Comparison of ENCODE assay signal across 1 cellular context in the genomic region with DNA sequence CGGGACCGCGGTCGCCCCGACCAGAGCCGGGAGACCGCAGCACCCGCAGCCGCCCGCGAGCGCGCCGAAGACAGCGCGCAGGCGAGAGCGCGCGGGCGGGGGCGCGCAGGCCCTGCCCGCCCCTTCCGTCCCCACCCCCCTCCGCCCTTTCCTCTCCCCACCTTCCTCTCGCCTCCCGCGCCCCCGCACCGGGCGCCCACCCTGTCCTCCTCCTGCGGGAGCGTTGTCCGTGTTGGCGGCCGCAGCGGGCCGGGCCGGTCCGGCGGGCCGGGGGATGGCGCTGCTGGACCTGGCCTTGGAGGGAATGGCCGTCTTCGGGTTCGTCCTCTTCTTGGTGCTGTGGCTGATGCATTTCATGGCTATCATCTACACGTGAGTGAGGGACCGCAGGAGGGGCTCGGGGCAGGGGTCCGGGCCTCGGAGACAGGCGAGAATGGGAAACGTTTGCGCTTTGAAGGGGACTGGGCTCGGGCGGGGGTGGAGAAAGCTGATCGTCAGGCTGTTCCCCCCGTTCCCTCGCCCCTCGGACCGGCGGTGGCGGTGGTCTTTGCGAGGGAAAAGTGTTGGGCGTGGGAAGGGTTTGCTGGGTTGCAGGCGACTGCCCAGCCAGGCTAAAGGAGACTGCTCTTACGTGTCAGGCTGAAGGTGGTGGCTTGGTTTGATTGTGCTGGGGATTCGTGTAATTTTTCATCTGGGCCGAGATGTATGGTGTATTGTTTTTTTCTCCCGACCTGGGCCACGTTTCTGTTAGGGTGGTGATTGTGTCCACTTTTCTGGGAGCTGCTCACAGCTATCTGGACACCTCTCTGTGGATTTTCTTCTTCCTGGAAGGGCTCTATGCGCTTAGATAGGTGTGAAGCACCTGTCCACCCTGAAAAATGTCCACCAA.
TF ChIP-seq lines count a peak whose summit lies in the region.

No MANE protein-coding gene starts in this region.

TF ChIP-seq in K562, 482 proteins besides CTCF, POLR2A, EP300 and RAD21 (continued from another document and continues in another):
- TF ChIP-seq SNRNP70 (optimal IDR thresholded peaks at IDR 0.05; ENCODE audit: low read depth, low read length) (no peak), ARHGAP35 (IDR thresholded peaks at IDR 0.05; ENCODE audit: partially characterized antibody) (no peak), THRA (IDR thresholded peaks at IDR 0.05) (no peak), CHD1 (IDR thresholded peaks at IDR 0.05; ENCODE audit: low read length) (no peak), STAT5A (IDR thresholded peaks at IDR 0.05; ENCODE audit: borderline replicate concordance, low read length) (no peak), RBFOX2 (IDR thresholded peaks at IDR 0.05; ENCODE audit: low read depth, low read length) (no peak), CBX2 (IDR thresholded peaks at IDR 0.05; ENCODE audit: insufficient read depth, low read length, poor library complexity, severe bottlenecking) (no peak), ZBTB34 (CRISPR knock-in tag; IDR thresholded peaks at IDR 0.05) (no peak), NKRF (IDR thresholded peaks at IDR 0.05; ENCODE audit: borderline replicate concordance) (peak; percentile 60; the same call in 1 of the 2 replicates), CC2D1A (IDR thresholded peaks at IDR 0.05) (no peak), SIN3B (IDR thresholded peaks at IDR 0.05; ENCODE audit: low read depth) (no peak), MYBL2 (IDR thresholded peaks at IDR 0.05; ENCODE audit: low read depth) (no peak), MYBL2 (CRISPR knock-in tag; IDR thresholded peaks at IDR 0.05; ENCODE audit: borderline replicate concordance) (no peak), GTF2B (IDR thresholded peaks at IDR 0.05; ENCODE audit: extremely low read depth, insufficient read length) (no peak), RBM15 (IDR thresholded peaks at IDR 0.05; ENCODE audit: insufficient read depth, low read length) (no peak), HDAC3 (IDR thresholded peaks at IDR 0.05; ENCODE audit: borderline replicate concordance, partially characterized antibody) (no peak), PHB (CRISPR knock-in tag; IDR thresholded peaks at IDR 0.05) (no peak), PPARD (CRISPR knock-in tag; IDR thresholded peaks at IDR 0.05) (no peak), NFRKB (IDR thresholded peaks at IDR 0.05; ENCODE audit: low read depth) (0 out of 2 replicates have a peak, but pooled peaks have one; percentile 29), SAFB2 (IDR thresholded peaks at IDR 0.05; ENCODE audit: borderline replicate concordance, low read depth, low read length, severe bottlenecking) (no peak), NRF1 (conservative IDR thresholded peaks at IDR 0.05 in 1 of 2, IDR thresholded peaks at IDR 0.05 in 1 of 2) (no peak), ZZZ3 (IDR thresholded peaks at IDR 0.05) (no peak), RAD51 (IDR thresholded peaks at IDR 0.05; ENCODE audit: borderline replicate concordance, low read depth) (no peak), PTRF (tag; IDR thresholded peaks at IDR 0.05) (no peak), ZNF124 (CRISPR knock-in tag; IDR thresholded peaks at IDR 0.05) (no peak), ZNF589 (CRISPR knock-in tag; IDR thresholded peaks at IDR 0.05; ENCODE audit: low read depth) (0 out of 2 replicates have a peak, but pooled peaks have one; percentile 49), GATAD2A (IDR thresholded peaks at IDR 0.05) (peak; percentile 53; the same call in 1 of the 2 replicates), HBP1 (CRISPR knock-in tag; IDR thresholded peaks at IDR 0.05) (no peak), ZNF766 (CRISPR knock-in tag; conservative IDR thresholded peaks at IDR 0.05) (peak; percentile 90), ZNF12 (CRISPR knock-in tag; IDR thresholded peaks at IDR 0.05) (no peak), TAF15 (IDR thresholded peaks at IDR 0.05; ENCODE audit: low read depth, low read length) (no peak), TEAD4 (IDR thresholded peaks at IDR 0.05; ENCODE audit: low read length) (no peak), TEAD4 (CRISPR knock-in tag; IDR thresholded peaks at IDR 0.05; ENCODE audit: borderline replicate concordance) (no peak; the same call in 1 of the 2 replicates), FOXA3 (CRISPR knock-in tag; conservative IDR thresholded peaks at IDR 0.05 in 1 of 2, IDR thresholded peaks at IDR 0.05 in 1 of 2) (no peak), HNRNPL (IDR thresholded peaks at IDR 0.05; ENCODE audit: low read depth, low read length) (no peak), NR2C2 (CRISPR knock-in tag; IDR thresholded peaks at IDR 0.05) (no peak), NR2C2 (tag; IDR thresholded peaks at IDR 0.05) (0 out of 2 replicates have a peak, but pooled peaks have one; percentile 3)
- TF ChIP-seq, protein P1, sequence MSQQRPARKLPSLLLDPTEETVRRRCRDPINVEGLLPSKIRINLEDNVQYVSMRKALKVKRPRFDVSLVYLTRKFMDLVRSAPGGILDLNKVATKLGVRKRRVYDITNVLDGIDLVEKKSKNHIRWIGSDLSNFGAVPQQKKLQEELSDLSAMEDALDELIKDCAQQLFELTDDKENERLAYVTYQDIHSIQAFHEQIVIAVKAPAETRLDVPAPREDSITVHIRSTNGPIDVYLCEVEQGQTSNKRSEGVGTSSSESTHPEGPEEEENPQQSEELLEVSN (IDR thresholded peaks at IDR 0.05; ENCODE audit: borderline replicate concordance in 1 of 2, extremely low read depth in 1 of 2, insufficient read depth in 1 of 2, insufficient read length in 1 of 2, low read depth in 1 of 2, low read length in 1 of 2, poor library complexity in 1 of 2, severe bottlenecking in 1 of 2), result peak; percentile 18 to 50
- TF ChIP-seq, protein P2, sequence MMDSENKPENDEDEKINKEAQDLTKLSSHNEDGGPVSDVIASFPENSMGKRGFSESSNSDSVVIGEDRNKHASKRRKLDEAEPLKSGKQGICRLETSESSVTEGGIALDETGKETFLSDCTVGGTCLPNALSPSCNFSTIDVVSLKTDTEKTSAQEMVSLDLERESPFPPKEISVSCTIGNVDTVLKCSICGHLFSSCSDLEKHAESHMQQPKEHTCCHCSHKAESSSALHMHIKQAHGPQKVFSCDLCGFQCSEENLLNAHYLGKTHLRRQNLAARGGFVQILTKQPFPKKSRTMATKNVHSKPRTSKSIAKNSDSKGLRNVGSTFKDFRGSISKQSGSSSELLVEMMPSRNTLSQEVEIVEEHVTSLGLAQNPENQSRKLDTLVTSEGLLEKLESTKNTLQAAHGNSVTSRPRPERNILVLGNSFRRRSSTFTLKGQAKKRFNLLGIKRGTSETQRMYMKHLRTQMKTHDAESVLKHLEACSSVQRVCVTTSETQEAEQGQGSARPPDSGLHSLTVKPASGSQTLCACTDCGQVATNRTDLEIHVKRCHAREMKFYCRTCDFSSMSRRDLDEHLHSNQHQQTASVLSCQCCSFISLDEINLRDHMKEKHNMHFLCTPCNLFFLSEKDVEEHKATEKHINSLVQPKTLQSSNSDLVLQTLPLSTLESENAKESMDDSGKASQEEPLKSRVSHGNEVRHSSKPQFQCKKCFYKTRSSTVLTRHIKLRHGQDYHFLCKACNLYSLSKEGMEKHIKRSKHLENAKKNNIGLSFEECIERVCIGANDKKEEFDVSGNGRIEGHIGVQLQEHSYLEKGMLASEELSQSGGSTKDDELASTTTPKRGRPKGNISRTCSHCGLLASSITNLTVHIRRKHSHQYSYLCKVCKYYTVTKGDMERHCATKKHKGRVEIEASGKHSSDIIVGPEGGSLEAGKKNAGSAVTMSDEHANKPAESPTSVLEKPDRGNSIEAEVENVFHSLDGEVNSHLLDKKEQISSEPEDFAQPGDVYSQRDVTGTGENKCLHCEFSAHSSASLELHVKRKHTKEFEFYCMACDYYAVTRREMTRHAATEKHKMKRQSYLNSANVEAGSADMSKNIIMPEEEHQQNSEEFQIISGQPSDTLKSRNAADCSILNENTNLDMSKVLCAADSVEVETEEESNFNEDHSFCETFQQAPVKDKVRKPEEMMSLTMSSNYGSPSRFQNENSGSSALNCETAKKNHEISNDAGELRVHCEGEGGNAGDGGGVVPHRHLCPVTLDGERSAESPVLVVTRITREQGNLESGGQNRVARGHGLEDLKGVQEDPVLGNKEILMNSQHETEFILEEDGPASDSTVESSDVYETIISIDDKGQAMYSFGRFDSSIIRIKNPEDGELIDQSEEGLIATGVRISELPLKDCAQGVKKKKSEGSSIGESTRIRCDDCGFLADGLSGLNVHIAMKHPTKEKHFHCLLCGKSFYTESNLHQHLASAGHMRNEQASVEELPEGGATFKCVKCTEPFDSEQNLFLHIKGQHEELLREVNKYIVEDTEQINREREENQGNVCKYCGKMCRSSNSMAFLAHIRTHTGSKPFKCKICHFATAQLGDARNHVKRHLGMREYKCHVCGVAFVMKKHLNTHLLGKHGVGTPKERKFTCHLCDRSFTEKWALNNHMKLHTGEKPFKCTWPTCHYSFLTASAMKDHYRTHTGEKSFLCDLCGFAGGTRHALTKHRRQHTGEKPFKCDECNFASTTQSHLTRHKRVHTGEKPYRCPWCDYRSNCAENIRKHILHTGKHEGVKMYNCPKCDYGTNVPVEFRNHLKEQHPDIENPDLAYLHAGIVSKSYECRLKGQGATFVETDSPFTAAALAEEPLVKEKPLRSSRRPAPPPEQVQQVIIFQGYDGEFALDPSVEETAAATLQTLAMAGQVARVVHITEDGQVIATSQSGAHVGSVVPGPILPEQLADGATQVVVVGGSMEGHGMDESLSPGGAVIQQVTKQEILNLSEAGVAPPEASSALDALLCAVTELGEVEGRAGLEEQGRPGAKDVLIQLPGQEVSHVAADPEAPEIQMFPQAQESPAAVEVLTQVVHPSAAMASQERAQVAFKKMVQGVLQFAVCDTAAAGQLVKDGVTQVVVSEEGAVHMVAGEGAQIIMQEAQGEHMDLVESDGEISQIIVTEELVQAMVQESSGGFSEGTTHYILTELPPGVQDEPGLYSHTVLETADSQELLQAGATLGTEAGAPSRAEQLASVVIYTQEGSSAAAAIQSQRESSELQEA (IDR thresholded peaks at IDR 0.05; ENCODE audit: low read depth), result no peak
- TF ChIP-seq, protein P3, sequence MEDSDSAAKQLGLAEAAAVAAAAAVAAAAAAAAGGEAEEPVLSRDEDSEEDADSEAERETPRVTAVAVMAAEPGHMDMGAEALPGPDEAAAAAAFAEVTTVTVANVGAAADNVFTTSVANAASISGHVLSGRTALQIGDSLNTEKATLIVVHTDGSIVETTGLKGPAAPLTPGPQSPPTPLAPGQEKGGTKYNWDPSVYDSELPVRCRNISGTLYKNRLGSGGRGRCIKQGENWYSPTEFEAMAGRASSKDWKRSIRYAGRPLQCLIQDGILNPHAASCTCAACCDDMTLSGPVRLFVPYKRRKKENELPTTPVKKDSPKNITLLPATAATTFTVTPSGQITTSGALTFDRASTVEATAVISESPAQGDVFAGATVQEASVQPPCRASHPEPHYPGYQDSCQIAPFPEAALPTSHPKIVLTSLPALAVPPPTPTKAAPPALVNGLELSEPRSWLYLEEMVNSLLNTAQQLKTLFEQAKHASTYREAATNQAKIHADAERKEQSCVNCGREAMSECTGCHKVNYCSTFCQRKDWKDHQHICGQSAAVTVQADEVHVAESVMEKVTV (CRISPR knock-in tag; IDR thresholded peaks at IDR 0.05), result no peak
